ENCODE assay signal across 1 cellular context in genomic region chr9:124278054-124278540, GRCh38.
TF ChIP-seq lines count a peak whose summit lies in the region.

No MANE protein-coding gene starts in this region.

TF ChIP-seq in K562, 482 proteins besides CTCF, POLR2A, EP300 and RAD21 (continued from another document and continues in another):
- TF ChIP-seq TFAP4 (CRISPR knock-in tag; IDR thresholded peaks at IDR 0.05; ENCODE audit: borderline replicate concordance), result peak; percentile 53; the same call in 1 of the 2 replicates
- peak; percentile 53 for TF ChIP-seq ARID1B (IDR thresholded peaks at IDR 0.05)
- TF ChIP-seq SMAD4 (CRISPR knock-in tag; conservative IDR thresholded peaks at IDR 0.05), result peak; percentile 71
- TF ChIP-seq CREM (IDR thresholded peaks at IDR 0.05; ENCODE audit: low read depth), result peak; percentile 58
- TF ChIP-seq ZNF639 (CRISPR knock-in tag; conservative IDR thresholded peaks at IDR 0.05 in 1 of 2, IDR thresholded peaks at IDR 0.05 in 1 of 2), result peak in 1 of 2 experiments; percentile 55; a peak in 1 of 4 replicates
- TF ChIP-seq ZBTB11 (CRISPR knock-in tag; IDR thresholded peaks at IDR 0.05), result 0 out of 6 replicates have a peak, but pooled peaks of 1 of the 3 experiments have one; percentile 32
- TF ChIP-seq NFE2L1 (tag; IDR thresholded peaks at IDR 0.05; ENCODE audit: borderline replicate concordance, low read depth), result peak; percentile 83
- TF ChIP-seq ZNF316 (IDR thresholded peaks at IDR 0.05), result peak; percentile 99
- peak; percentile 92 for TF ChIP-seq MAFF (IDR thresholded peaks at IDR 0.05; ENCODE audit: low read length)
- peak; percentile 89; the same call in 1 of the 2 replicates for TF ChIP-seq ZEB2 (IDR thresholded peaks at IDR 0.05)
- peak; percentile 98 for TF ChIP-seq NFE2 (IDR thresholded peaks at IDR 0.05; ENCODE audit: low read depth)
- TF ChIP-seq HOMEZ (CRISPR knock-in tag; IDR thresholded peaks at IDR 0.05), result no peak
- peak; percentile 54; the same call in 1 of the 2 replicates for TF ChIP-seq L3MBTL2 (IDR thresholded peaks at IDR 0.05)
- peak; percentile 93 for TF ChIP-seq MAFK (IDR thresholded peaks at IDR 0.05; ENCODE audit: low read length)
- TF ChIP-seq HDAC1 (IDR thresholded peaks at IDR 0.05), result peak in 1 of 2 experiments; percentile 17; a peak in 1 of 4 replicates
- no peak for TF ChIP-seq PTTG1 (tag; IDR thresholded peaks at IDR 0.05; ENCODE audit: low read depth)
- TF ChIP-seq MEIS2 (IDR thresholded peaks at IDR 0.05; ENCODE audit: partially characterized antibody), result peak; percentile 33
- no peak for TF ChIP-seq CTCFL (IDR thresholded peaks at IDR 0.05; ENCODE audit: borderline replicate concordance, insufficient read depth, low read depth, low read length, poor library complexity, severe bottlenecking)
- peak; percentile 19; the same call in 1 of the 2 replicates for TF ChIP-seq CBFA2T3 (IDR thresholded peaks at IDR 0.05)
- TF ChIP-seq FOXK2 (conservative IDR thresholded peaks at IDR 0.05 in 1 of 2, IDR thresholded peaks at IDR 0.05 in 1 of 2; ENCODE audit: low read depth in 2 of 2), result peak; percentile 35 to 70; a peak in 2 of 4 replicates
- peak; percentile 44; the same call in 1 of the 2 replicates for TF ChIP-seq JUND (IDR thresholded peaks at IDR 0.05; ENCODE audit: borderline replicate concordance, low read depth, low read length)
- TF ChIP-seq JUND (tag; IDR thresholded peaks at IDR 0.05; ENCODE audit: borderline replicate concordance, low read depth, low read length), result no peak; the same call in 2 of the 3 replicates
- peak; percentile 35; the same call in 1 of the 2 replicates for TF ChIP-seq CXXC5 (CRISPR knock-in tag; IDR thresholded peaks at IDR 0.05)
- TF ChIP-seq RFX1 (IDR thresholded peaks at IDR 0.05), result peak; percentile 91
- TF ChIP-seq ATF1 (CRISPR knock-in tag; IDR thresholded peaks at IDR 0.05), result no peak
- peak; percentile 76 for TF ChIP-seq ATF1 (tag; IDR thresholded peaks at IDR 0.05)
- TF ChIP-seq RCOR1 (IDR thresholded peaks at IDR 0.05; ENCODE audit: borderline replicate concordance in 1 of 2, low read depth in 2 of 2, low read length in 2 of 2), result 0 out of 4 replicates have a peak, but pooled peaks of 1 of the 2 experiments have one; percentile 7
- TF ChIP-seq ZNF766 (CRISPR knock-in tag; conservative IDR thresholded peaks at IDR 0.05), result peak; percentile 59; the same call in 1 of the 2 replicates
- TF ChIP-seq ZNF165 (CRISPR knock-in tag; IDR thresholded peaks at IDR 0.05; ENCODE audit: borderline replicate concordance), result no peak
- TF ChIP-seq MAFG (tag; conservative IDR thresholded peaks at IDR 0.05), result peak; percentile 97
- peak; percentile 20 to 35; a peak in 1 of 4 replicates for TF ChIP-seq MNT (conservative IDR thresholded peaks at IDR 0.05)
- peak; percentile 98 for TF ChIP-seq C11orf30 (IDR thresholded peaks at IDR 0.05; ENCODE audit: low read depth)
- TF ChIP-seq CREB1 (IDR thresholded peaks at IDR 0.05), result 0 out of 2 replicates have a peak, but pooled peaks have one; percentile 13
- peak; percentile 69 for TF ChIP-seq CREB1 (CRISPR knock-in tag; IDR thresholded peaks at IDR 0.05)
- TF ChIP-seq KDM1A (IDR thresholded peaks at IDR 0.05), result no peak
- peak; percentile 68 for TF ChIP-seq ZNF740 (CRISPR knock-in tag; IDR thresholded peaks at IDR 0.05)
- TF ChIP-seq ZNF740 (tag; IDR thresholded peaks at IDR 0.05), result no peak
- TF ChIP-seq RFX5 (IDR thresholded peaks at IDR 0.05; ENCODE audit: low read depth, low read length), result no peak
- peak; percentile 94 for TF ChIP-seq FOXJ2 (tag; IDR thresholded peaks at IDR 0.05)
- peak; percentile 84 for TF ChIP-seq PKNOX1 (IDR thresholded peaks at IDR 0.05)
- TF ChIP-seq GABPB2 (CRISPR knock-in tag; conservative IDR thresholded peaks at IDR 0.05), result no peak
